In the genomic region with DNA sequence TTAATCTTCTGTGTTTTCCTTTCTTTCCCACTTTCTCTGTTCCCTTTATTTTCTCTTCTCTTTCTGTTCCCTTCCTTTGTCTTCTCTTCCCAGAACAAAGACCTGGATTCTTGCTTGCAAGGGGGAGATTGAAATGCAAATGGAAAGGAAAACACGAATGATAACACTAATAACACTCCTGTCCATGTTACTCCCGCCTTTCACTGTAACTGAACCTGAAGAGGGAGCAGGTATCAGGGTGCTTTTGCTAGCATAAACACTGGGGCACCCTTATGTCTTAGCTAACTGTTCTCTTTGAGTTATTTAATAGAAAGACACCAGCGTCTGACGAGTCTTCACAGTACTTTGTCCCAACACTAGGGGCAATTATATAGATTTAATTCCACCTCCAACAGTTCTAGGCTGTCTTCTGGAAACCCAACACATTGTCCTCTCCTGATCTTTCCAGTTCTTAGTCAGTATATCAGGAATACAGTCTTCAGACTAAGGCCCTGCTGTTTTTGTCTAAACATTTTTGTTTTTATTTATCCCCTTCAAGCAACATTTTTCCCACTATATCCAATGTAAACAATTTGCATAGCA, we compare ENCODE assay signal across 15 cellular contexts.
DNase-seq lines count a peak whose midpoint lies in the region; ATAC-seq, FAIRE-seq and TF ChIP-seq lines count a peak whose summit lies in the region.
"Had no signal": no experiment of that assay in that cellular context is flagged by ENCODE, and none has a peak within 500 bp of the region (broad histone marks: within the 10 kb centered on the region; RNA-seq: fewer than 3 reads in every experiment).

No MANE protein-coding gene starts in this region.

- H4K91ac ChIP-seq in H1 (replicated peaks; ENCODE audit: insufficient read length, low read length), result no peak overlapping the region

- CTCF ChIA-PET in H1 (lab: Charles Lee; ENCODE audit: partially characterized antibody), result interaction anchor here (0.6 to 1.8 kb wide), 4 partner anchors 15 to 124 kb away, joined by 3 to 5 read pairs (median 3); no protein-coding TSS in a partner anchor

- H3K27ac ChIP-seq in C4-2B (no peak overlapping the region), H1 (ENCODE audit: low read depth, low read length) (no peak overlapping the region), neural cell (ENCODE audit: low read length) (no peak overlapping the region), transverse colon (no peak overlapping the region), SJCRH30 (no peak overlapping the region)
- H3K27ac ChIP-seq: BLaER1 treated with 17β-estradiol and CSF1 and Interleukin-3, amounts not matched to agents 10 nM and 100 nM had no signal

- no peaks in the 10 kb centered on the region for H3K79me2 ChIP-seq in H1 (ENCODE audit: control insufficient read depth in 1 of 2, insufficient read depth in 2 of 2, low read length in 2 of 2)
- H3K79me2 ChIP-seq in neural cell (replicated peaks; ENCODE audit: insufficient read depth, low read length), result no peaks in the 10 kb centered on the region

- intact Hi-C loops in transverse colon (cut with DNase I; ENCODE audit: low total_unique reads), result no loop called here

- TF ChIP-seq RAD21 in H1 (IDR thresholded peaks at IDR 0.05 in 1 of 2, conservative IDR thresholded peaks at IDR 0.05 in 1 of 2; ENCODE audit: low read depth in 2 of 2, low read length in 2 of 2) (no peak; a peak in 1 of 4 replicates), neural cell (conservative IDR thresholded peaks at IDR 0.05) (no peak)

- H4K5ac ChIP-seq in H1 (ENCODE audit: insufficient read length, low read depth, low read length), result no peak overlapping the region

- no peaks in the 10 kb centered on the region for H3K9me2 ChIP-seq in neural cell (ENCODE audit: insufficient read depth, low read length)

- H3K4me3 ChIP-seq in H1 (ENCODE audit: extremely low read depth in 1 of 4, insufficient read depth in 2 of 4, low read depth in 3 of 4, low read length in 4 of 4), result no peak overlapping the region
- H3K4me3 ChIP-seq in neural cell (ENCODE audit: low read length), result no peak overlapping the region
- no peak overlapping the region for H3K4me3 ChIP-seq in transverse colon
- H3K4me3 ChIP-seq in SJCRH30, result no peak overlapping the region
- H3K4me3 ChIP-seq: BLaER1 treated with 17β-estradiol and CSF1 and Interleukin-3, amounts not matched to agents 10 nM and 100 nM had no signal

- 11% methylated on average over 4 of the region's 4 CpGs; no CpG with 5 or more reads in 1 of the 2 experiments for WGBS in H1 (ENCODE audit: extremely low coverage in 1 of 2, insufficient coverage in 1 of 2, insufficient read length in 1 of 2, insufficient replicate concordance in 2 of 2, low coverage in 1 of 2, low lambda C conversion rate in 2 of 2, missing lambda C conversion rate in 1 of 2), 2 experiments
- WGBS in transverse colon (ENCODE audit: low coverage in 1 of 2), 2 donors, result 70 to 72% methylated on average over 4 of the region's 4 CpGs

- H3K4ac ChIP-seq in H1 (replicated peaks; ENCODE audit: insufficient read length, low read depth, low read length), result no peak overlapping the region

- no peak overlapping the region for H3K14ac ChIP-seq in H1 (ENCODE audit: insufficient read length)

- TF ChIP-seq EP300 in H1 (IDR thresholded peaks at IDR 0.05; ENCODE audit: borderline replicate concordance in 1 of 2, low read depth in 2 of 2, low read length in 2 of 2) (no peak), neural cell (conservative IDR thresholded peaks at IDR 0.05; ENCODE audit: poor library complexity, severe bottlenecking) (no peak), transverse colon (IDR thresholded peaks at IDR 0.05; ENCODE audit: low read depth) (no peak)

- no peak overlapping the region for H3K18ac ChIP-seq in H1 (ENCODE audit: extremely low read depth, low read length)

- peak overlapping the region; percentile 2 to 24; a peak in 1 of 4 replicates for H3K4me2 ChIP-seq in H1 (ENCODE audit: insufficient read depth in 1 of 2, low read depth in 2 of 2, low read length in 2 of 2)
- no peak overlapping the region for H3K4me2 ChIP-seq in neural cell (ENCODE audit: low read length)
- H3K4me2 ChIP-seq: BLaER1 treated with 17β-estradiol and CSF1 and Interleukin-3, amounts not matched to agents 10 nM and 100 nM had no signal

- no peak overlapping the region for H2BK20ac ChIP-seq in H1 (ENCODE audit: low read length)

- H2AK5ac ChIP-seq in H1 (ENCODE audit: low read depth, low read length), result no peak overlapping the region

- H4K8ac ChIP-seq in H1 (ENCODE audit: extremely low read depth, insufficient read depth, low read length), result no peak overlapping the region

- no peaks in the 10 kb centered on the region for H3K79me1 ChIP-seq in H1 (ENCODE audit: low read depth, low read length)

- H2BK120ac ChIP-seq in H1 (replicated peaks; ENCODE audit: low read depth, low read length), result no peak overlapping the region

- TF ChIP-seq POLR2A in H1 (IDR thresholded peaks at IDR 0.05; ENCODE audit: control extremely low read depth in 1 of 2, low read depth in 2 of 2, low read length in 2 of 2) (no peak), transverse colon (IDR thresholded peaks at IDR 0.05) (no peak)

- no peak overlapping the region for H2BK12ac ChIP-seq in H1 (ENCODE audit: low read depth, low read length)

- peak; percentile 57 for FAIRE-seq in H1 (lab: Jason Lieb, UNC)
- FAIRE-seq: RCC 7860 had no signal

- H2BK5ac ChIP-seq in H1 (ENCODE audit: low read depth, low read length), result no peak overlapping the region

- H3K23ac ChIP-seq in H1 (ENCODE audit: insufficient read length), result no peak overlapping the region

- H2AFZ ChIP-seq in H1 (ENCODE audit: low read length), result no peak overlapping the region
- no peak overlapping the region for H2AFZ ChIP-seq in neural cell (ENCODE audit: low read depth, low read length)

- H3K4me1 ChIP-seq in H1 (replicated peaks in 1 of 4; ENCODE audit: control insufficient read depth in 3 of 4, insufficient read depth in 4 of 4, low read length in 3 of 4) (peaks cover 2 to 5% (median 4%) of the 10 kb centered on the region in 4 experiments; a peak in 5 of 7 replicates), transverse colon (no peaks in the 10 kb centered on the region), SJCRH30 (no peaks in the 10 kb centered on the region)
- H3K4me1 ChIP-seq: BLaER1 treated with 17β-estradiol and CSF1 and Interleukin-3, amounts not matched to agents 10 nM and 100 nM had no signal

- no peaks in the 10 kb centered on the region for H3K9me3 ChIP-seq in H1 (ENCODE audit: insufficient read depth in 2 of 2, low read depth in 1 of 2, low read length in 1 of 2)
- H3K9me3 ChIP-seq in neural cell (ENCODE audit: low read length), result no peaks in the 10 kb centered on the region
- no peaks in the 10 kb centered on the region for H3K9me3 ChIP-seq in transverse colon
- H3K9me3 ChIP-seq in SJCRH30 (replicated peaks), result no peaks in the 10 kb centered on the region
- H3K9me3 ChIP-seq: BLaER1 treated with 17β-estradiol and CSF1 and Interleukin-3, amounts not matched to agents 10 nM and 100 nM had no signal

- peaks cover 4% of the 10 kb centered on the region for H3F3A ChIP-seq in neural cell (ENCODE audit: insufficient read depth, low read length, poor library complexity, severe bottlenecking)

- POLR2A ChIA-PET in H1 (lab: Charles Lee; ENCODE audit: partially characterized antibody), result interaction anchor here (0.7 to 1.5 kb wide), 2 partner anchors 8 to 9 kb away, joined by 3 to 4 read pairs; no protein-coding TSS in a partner anchor

- in situ Hi-C loops in transverse colon (cut with MboI; ENCODE audit: low pct_ligation_motif_present in 1 of 4, low pct_unique_long_range_greater_than_20kb in 1 of 4, low sequenced_read_pairs in 3 of 4), result no loop called here

- DNase-seq in HT-29 (ENCODE audit: low spot score) (peak; percentile 11), H1 (ENCODE audit: low read depth in 1 of 2, low spot score in 2 of 2) (no peak), transverse colon (no peak), SK-N-DZ (ENCODE audit: low spot score) (no peak), SJCRH30 (no peak)
- DNase-seq: 8988T, IMR-90, NCI-H2029, NCI-H510A treated with DMSO at 0.1 percent for 48 hours, SHP77 had no signal

- no peaks in the 10 kb centered on the region for H3K36me3 ChIP-seq in H1 (ENCODE audit: control insufficient read depth in 2 of 4, insufficient read depth in 4 of 4, low read length in 3 of 4)
- no peaks in the 10 kb centered on the region for H3K36me3 ChIP-seq in neural cell (ENCODE audit: insufficient read depth, low read length)
- H3K36me3 ChIP-seq in transverse colon, result no peaks in the 10 kb centered on the region
- H3K36me3 ChIP-seq in SJCRH30, result no peaks in the 10 kb centered on the region
- H3K36me3 ChIP-seq: BLaER1 treated with 17β-estradiol and CSF1 and Interleukin-3, amounts not matched to agents 10 nM and 100 nM had no signal

- no peaks in the 10 kb centered on the region for H3K27me3 ChIP-seq in H1 (replicated peaks in 1 of 4; ENCODE audit: control insufficient read depth in 3 of 4, extremely low read depth in 1 of 4, insufficient read depth in 3 of 4, low read length in 3 of 4)
- H3K27me3 ChIP-seq in neural cell (ENCODE audit: insufficient read depth, low read depth, low read length), result no peaks in the 10 kb centered on the region
- no peaks in the 10 kb centered on the region for H3K27me3 ChIP-seq in transverse colon
- H3K27me3 ChIP-seq in SJCRH30, result no peaks in the 10 kb centered on the region
- H3K27me3 ChIP-seq: BLaER1 treated with 17β-estradiol and CSF1 and Interleukin-3, amounts not matched to agents 10 nM and 100 nM had no signal

- H3K9ac ChIP-seq in H1 (replicated peaks in 1 of 4; ENCODE audit: extremely low read depth in 1 of 4, low read depth in 3 of 4, low read length in 3 of 4), result no peak overlapping the region
- no peak overlapping the region for H3K9ac ChIP-seq in neural cell (ENCODE audit: low read length)
- H3K9ac ChIP-seq: BLaER1 treated with 17β-estradiol and CSF1 and Interleukin-3, amounts not matched to agents 10 nM and 100 nM had no signal

- no peaks in the 10 kb centered on the region for H3K23me2 ChIP-seq in H1 (ENCODE audit: low read depth, low read length)

- H4K20me1 ChIP-seq in H1 (replicated peaks in 1 of 2; ENCODE audit: control insufficient read depth in 1 of 2, insufficient read depth in 2 of 2, low read length in 2 of 2) (no peaks in the 10 kb centered on the region), neural cell (ENCODE audit: insufficient read depth) (no peaks in the 10 kb centered on the region)
- H4K20me1 ChIP-seq: BLaER1 treated with 17β-estradiol and CSF1 and Interleukin-3, amounts not matched to agents 10 nM and 100 nM had no signal

- H3K56ac ChIP-seq in H1 (replicated peaks; ENCODE audit: insufficient read length, low read depth, low read length), result no peak overlapping the region

- TF ChIP-seq CTCF in C4-2B (conservative IDR thresholded peaks at IDR 0.05) (peak; percentile 21), H1 (IDR thresholded peaks at IDR 0.05; ENCODE audit: control extremely low read depth in 1 of 3, insufficient read depth in 1 of 3, low read depth in 1 of 3, low read length in 3 of 3) (no peak), neural cell (IDR thresholded peaks at IDR 0.05; ENCODE audit: poor library complexity, severe bottlenecking) (peak; percentile 17), transverse colon (IDR thresholded peaks at IDR 0.05) (no peak)

- ATAC-seq in GM18868 (IDR thresholded peaks at IDR 0.05; ENCODE audit: unreplicated experiment), result no peak

- H2BK15ac ChIP-seq in H1 (ENCODE audit: low read length), result no peak overlapping the region

TF ChIP-seq in neural cell, 6 proteins besides CTCF, POLR2A, EP300 and RAD21 (continues in another document):
- TF ChIP-seq MXI1 (conservative IDR thresholded peaks at IDR 0.05; ENCODE audit: poor library complexity, severe bottlenecking), result no peak
- no peak for TF ChIP-seq SMC3 (conservative IDR thresholded peaks at IDR 0.05; ENCODE audit: poor library complexity)

Comparison
In these comparisons a context has a peak if more than half of its experiments do, and no peak if none do; other contexts are left out.
1. CTCF ChIP-seq: peak in C4-2B (single experiment) and neural cell (single experiment); none in H1 (0 of 3) and transverse colon (0 of 5).